In genomic region chr22:39135092-39135896, GRCh38 we compare ENCODE assay signal across 8 cellular contexts. TPM values are rescaled to one million over a fixed set of nuclear protein-coding genes. Genes with fewer than 3 reads are reported as not detected.
DNase-seq lines count a peak whose midpoint lies in the region; ATAC-seq lines count a peak whose summit lies in the region.

No MANE protein-coding gene starts in this region.

- DNase-seq in DMS53 (lab: John Stamatoyannopoulos, UW) (peak; percentile 59), DMS53 treated with DMSO at 0.1 percent for 48 hours (lab: John Stamatoyannopoulos, UW; ENCODE audit: unreplicated experiment) (no peak), NCI-H1092 treated with DMSO at 0.1 percent for 48 hours (lab: John Stamatoyannopoulos, UW) (peak; percentile 19), left cardiac atrium (peak; percentile 50), LoVo (ENCODE audit: low spot score) (no peak)
- DNase-seq in stimulated activated CD8-positive, alpha-beta memory T cell treated with anti-CD3 and anti-CD28 coated beads, Interleukin-4, amount 100 ng/mL, for 48 hours, result peak; percentile 67

- peak; percentile 51 for ATAC-seq in activated T-helper 17 cell treated with anti-CD3 and anti-CD28 coated beads, Interleukin-2, amount 50 U/mL, for 72 hours (replicated peaks)
- peak; percentile 58 to 68 for ATAC-seq in left cardiac atrium
- no peak for ATAC-seq in GM18520 (IDR thresholded peaks at IDR 0.05; ENCODE audit: unreplicated experiment)

- intact Hi-C loops in left cardiac atrium (cut with DNase I), result no loop called here

- H3K4me1 Mint-ChIP-seq in activated T-helper 17 cell treated with anti-CD3 and anti-CD28 coated beads, Interleukin-2, amount 50 U/mL, for 72 hours, result no peaks in the 10 kb centered on the region

- no peaks in the 10 kb centered on the region for H3K27me3 Mint-ChIP-seq in activated T-helper 17 cell treated with anti-CD3 and anti-CD28 coated beads, Interleukin-2, amount 50 U/mL, for 72 hours

- H3K4me3 Mint-ChIP-seq in activated T-helper 17 cell treated with anti-CD3 and anti-CD28 coated beads, Interleukin-2, amount 50 U/mL, for 72 hours, result no peak overlapping the region

- peaks cover 5% of the 10 kb centered on the region for H3K36me3 Mint-ChIP-seq in activated T-helper 17 cell treated with anti-CD3 and anti-CD28 coated beads, Interleukin-2, amount 50 U/mL, for 72 hours (ENCODE audit: low read depth)

- no peak overlapping the region for H3K27ac Mint-ChIP-seq in activated T-helper 17 cell treated with anti-CD3 and anti-CD28 coated beads, Interleukin-2, amount 50 U/mL, for 72 hours

- H3K9me3 Mint-ChIP-seq in activated T-helper 17 cell treated with anti-CD3 and anti-CD28 coated beads, Interleukin-2, amount 50 U/mL, for 72 hours, result no peaks in the 10 kb centered on the region

RNA-seq across cellular contexts. Expression of gene CBX7, which starts 17.2 kb away (rescaled TPM):
- 10 to 100 TPM; 21.5 to 82.9 TPM for total RNA-seq in activated T-helper 17 cell treated with anti-CD3 and anti-CD28 coated beads, Interleukin-2, amount 50 U/mL, for 72 hours
- 10 to 100 TPM; 54.5 to 63.7 TPM for total RNA-seq in left cardiac atrium

RNA-seq across cellular contexts. Expression of gene APOBEC3H, which starts 38.2 kb away (rescaled TPM):
- total RNA-seq in activated T-helper 17 cell treated with anti-CD3 and anti-CD28 coated beads, Interleukin-2, amount 50 U/mL, for 72 hours, result 10 to 100 TPM; 20.6 to 33.0 TPM
- total RNA-seq in left cardiac atrium, result under 1 TPM in 1 of 2 donors, not detected in 1; 0.35 TPM

RNA-seq across cellular contexts. Expression of gene APOBEC3G, which starts 58.2 kb away (rescaled TPM):
- total RNA-seq in activated T-helper 17 cell treated with anti-CD3 and anti-CD28 coated beads, Interleukin-2, amount 50 U/mL, for 72 hours, result 10 to 100 TPM; 68.3 to 72.6 TPM
- total RNA-seq in left cardiac atrium, result 1 to 10 TPM; 4.6 to 6.8 TPM

Comparison
In these comparisons a context has a peak if more than half of its experiments do, and no peak if none do; other contexts are left out.
1. DNase-seq: peak in DMS53 (single experiment), NCI-H1092 treated with DMSO at 0.1 percent for 48 hours (single experiment), left cardiac atrium (single experiment) and stimulated activated CD8-positive, alpha-beta memory T cell treated with anti-CD3 and anti-CD28 coated beads, Interleukin-4, amount 100 ng/mL, for 48 hours (single experiment); none in DMS53 treated with DMSO at 0.1 percent for 48 hours (single experiment) and LoVo (single experiment).
2. RNA of gene APOBEC3H, which starts 38.2 kb away (total RNA-seq): 20.6 to 33.0 TPM in activated T-helper 17 cell treated with anti-CD3 and anti-CD28 coated beads, Interleukin-2, amount 50 U/mL, for 72 hours; 0.35 TPM in left cardiac atrium; every median in the first group is over 10 times any median in the second.
3. RNA of gene APOBEC3G, which starts 58.2 kb away (total RNA-seq): 68.3 to 72.6 TPM in activated T-helper 17 cell treated with anti-CD3 and anti-CD28 coated beads, Interleukin-2, amount 50 U/mL, for 72 hours; 4.6 to 6.8 TPM in left cardiac atrium; every median in the first group is over 4 times any median in the second.